ENCODE assay signal across 8 cellular contexts in the genomic region with DNA sequence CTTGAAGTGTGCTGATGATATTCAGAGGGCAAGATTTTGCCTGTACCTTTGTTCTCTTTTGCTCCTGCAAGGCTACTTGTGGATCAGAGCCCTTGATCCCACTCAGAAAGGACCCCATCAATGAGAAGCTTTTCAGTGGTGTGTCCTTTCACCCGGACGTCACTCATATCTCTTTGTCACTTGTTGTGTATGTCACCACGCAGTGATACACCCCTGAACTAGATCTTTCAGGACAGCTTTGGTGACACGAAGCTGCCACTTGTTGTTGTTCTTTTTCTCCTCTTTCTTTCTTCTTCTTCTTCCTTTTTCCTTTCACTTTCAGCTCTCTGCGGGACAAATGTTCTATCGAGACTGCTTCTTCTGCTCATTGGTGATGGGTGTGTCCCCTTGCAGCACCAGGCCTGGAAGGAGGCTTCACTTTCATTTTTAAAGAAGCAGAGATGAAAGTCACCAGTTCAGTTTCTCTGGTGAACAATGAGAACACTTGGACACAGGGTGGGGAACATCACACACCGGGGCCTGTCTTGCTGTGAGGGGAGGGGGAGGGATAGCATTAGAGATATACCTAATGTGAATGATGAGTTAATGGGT.
A peak's percentile ranks its signal among the peaks of the same experiment; 100 is the strongest.
DNase-seq lines count a peak whose midpoint lies in the region; ATAC-seq and TF ChIP-seq lines count a peak whose summit lies in the region.

No MANE protein-coding gene starts in this region.

- no peaks in the 10 kb centered on the region for H3K27me3 ChIP-seq in MM.1S (replicated peaks; ENCODE audit: insufficient read depth, low read length)

- H3K36me3 ChIP-seq in MM.1S (replicated peaks; ENCODE audit: insufficient read depth, low read length), result no peaks in the 10 kb centered on the region

- H3K79me2 ChIP-seq in MM.1S (ENCODE audit: low read length), result 0 out of 2 replicates have a peak, but pooled peaks cover 5% of the 10 kb centered on the region

- no peak overlapping the region for H3K9ac ChIP-seq in MM.1S (ENCODE audit: low read length)

- H3K4me1 Mint-ChIP-seq in dendritic cell treated with granulocyte-macrophage colony-stimulating factor and Interleukin-4, amounts not matched to agents 40 ng/mL and 50 ng/mL, for 4 days (ENCODE audit: low read depth), result peaks cover 39% of the 10 kb centered on the region

- no peak overlapping the region for H2AFZ ChIP-seq in MM.1S (ENCODE audit: low read length)

- TF ChIP-seq CTCF in GM13976 (IDR thresholded peaks at IDR 0.05; ENCODE audit: borderline replicate concordance, control extremely low read depth, extremely low read depth, insufficient read depth, missing control alignments), result no peak
- TF ChIP-seq CTCF in MM.1S (IDR thresholded peaks at IDR 0.05; ENCODE audit: low read length), result no peak

- peak; percentile 95 for ATAC-seq in GM21717 (IDR thresholded peaks at IDR 0.05; ENCODE audit: unreplicated experiment)

- no peaks in the 10 kb centered on the region for H3F3A ChIP-seq in MM.1S (ENCODE audit: insufficient read depth, low read length)

- DNase-seq in GM13976 (ENCODE audit: low spot score) (peak; percentile 43), MM.1S (peak; percentile 73), GM19240 (ENCODE audit: insufficient read length, low spot score) (no peak), substantia nigra (lab: John Stamatoyannopoulos, UW) (no peak), midbrain (lab: John Stamatoyannopoulos, UW) (no peak)
- DNase-seq in stimulated activated CD4-positive, alpha-beta T cell treated with anti-CD3 and anti-CD28 coated beads, Interleukin-4, amount 100 ng/mL, for 24 hours, result peak; percentile 28

- H4K20me1 ChIP-seq in MM.1S (ENCODE audit: insufficient read depth, low read length), result no peaks in the 10 kb centered on the region

- peak overlapping the region; percentile 64 for H3K27ac Mint-ChIP-seq in dendritic cell treated with granulocyte-macrophage colony-stimulating factor and Interleukin-4, amounts not matched to agents 40 ng/mL and 50 ng/mL, for 4 days

- in situ Hi-C loops in GM13976 (cut with MboI; ENCODE audit: low sequenced_read_pairs, unreplicated experiment), result no loop called here

- peaks cover 11% of the 10 kb centered on the region; the same call in 1 of the 2 replicates for H3K4me1 ChIP-seq in MM.1S (ENCODE audit: low read length)

- intact Hi-C loops in dendritic cell treated with granulocyte-macrophage colony-stimulating factor and Interleukin-4, amounts not matched to agents 40 ng/mL and 50 ng/mL, for 4 days (cut with micrococcal nuclease), result no loop called here

- H3K9me2 ChIP-seq in MM.1S (replicated peaks; ENCODE audit: insufficient read depth, low read length), result no peaks in the 10 kb centered on the region

- no peaks in the 10 kb centered on the region for H3K9me3 Mint-ChIP-seq in dendritic cell treated with granulocyte-macrophage colony-stimulating factor and Interleukin-4, amounts not matched to agents 40 ng/mL and 50 ng/mL, for 4 days

- H3K9me3 ChIP-seq in MM.1S (replicated peaks; ENCODE audit: insufficient read depth, low read length), result no peaks in the 10 kb centered on the region

- H3K4me2 ChIP-seq in MM.1S (ENCODE audit: low read depth, low read length), result peak overlapping the region; percentile 42

- H3K4me3 Mint-ChIP-seq in dendritic cell treated with granulocyte-macrophage colony-stimulating factor and Interleukin-4, amounts not matched to agents 40 ng/mL and 50 ng/mL, for 4 days, result peak overlapping the region; percentile 63

- H3K36me3 Mint-ChIP-seq in dendritic cell treated with granulocyte-macrophage colony-stimulating factor and Interleukin-4, amounts not matched to agents 40 ng/mL and 50 ng/mL, for 4 days (ENCODE audit: low read depth), result peaks cover 12% of the 10 kb centered on the region

- H3K27me3 Mint-ChIP-seq in dendritic cell treated with granulocyte-macrophage colony-stimulating factor and Interleukin-4, amounts not matched to agents 40 ng/mL and 50 ng/mL, for 4 days, result no peaks in the 10 kb centered on the region

- H3K4me3 ChIP-seq in MM.1S (ENCODE audit: low read length), result peak overlapping the region; percentile 34

- H3K27ac ChIP-seq in MM.1S (ENCODE audit: low read length) (no peak overlapping the region), substantia nigra (ENCODE audit: low read depth, low read length, poor library complexity, severe bottlenecking) (no peak overlapping the region)

Comparison
In these comparisons a context has a peak if more than half of its experiments do, and no peak if none do; other contexts are left out.
1. DNase-seq: peak in GM13976 (single experiment), MM.1S (single experiment) and stimulated activated CD4-positive, alpha-beta T cell treated with anti-CD3 and anti-CD28 coated beads, Interleukin-4, amount 100 ng/mL, for 24 hours (single experiment); none in GM19240 (single experiment), substantia nigra (0 of 49) and midbrain (single experiment).